ENCODE assay signal across 1 cellular context in the genomic region with DNA sequence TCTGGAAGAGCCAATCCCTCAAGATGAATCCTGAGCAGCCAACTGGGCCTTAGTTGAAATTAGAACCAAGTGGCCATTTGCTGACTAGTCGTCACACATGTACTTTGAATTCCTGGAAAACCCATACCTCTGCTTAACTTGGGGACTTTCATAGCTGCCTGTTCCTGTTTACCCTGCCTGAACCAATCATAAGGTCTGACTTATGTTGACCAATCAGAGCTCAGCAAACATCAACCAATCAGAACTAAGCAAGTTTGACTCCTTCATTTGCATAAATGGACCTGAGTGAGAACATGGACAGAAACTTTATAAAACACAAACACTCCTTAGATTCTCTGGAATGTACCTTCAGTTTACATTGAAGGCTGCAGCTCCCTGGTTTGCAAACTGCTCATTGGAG.
TF ChIP-seq lines count a peak whose summit lies in the region.

No MANE protein-coding gene starts in this region.

TF ChIP-seq in K562, 482 proteins besides CTCF, POLR2A, EP300 and RAD21 (continues in another document):
- peak; percentile 93 for TF ChIP-seq CC2D1A (IDR thresholded peaks at IDR 0.05)
- TF ChIP-seq, protein P1, sequence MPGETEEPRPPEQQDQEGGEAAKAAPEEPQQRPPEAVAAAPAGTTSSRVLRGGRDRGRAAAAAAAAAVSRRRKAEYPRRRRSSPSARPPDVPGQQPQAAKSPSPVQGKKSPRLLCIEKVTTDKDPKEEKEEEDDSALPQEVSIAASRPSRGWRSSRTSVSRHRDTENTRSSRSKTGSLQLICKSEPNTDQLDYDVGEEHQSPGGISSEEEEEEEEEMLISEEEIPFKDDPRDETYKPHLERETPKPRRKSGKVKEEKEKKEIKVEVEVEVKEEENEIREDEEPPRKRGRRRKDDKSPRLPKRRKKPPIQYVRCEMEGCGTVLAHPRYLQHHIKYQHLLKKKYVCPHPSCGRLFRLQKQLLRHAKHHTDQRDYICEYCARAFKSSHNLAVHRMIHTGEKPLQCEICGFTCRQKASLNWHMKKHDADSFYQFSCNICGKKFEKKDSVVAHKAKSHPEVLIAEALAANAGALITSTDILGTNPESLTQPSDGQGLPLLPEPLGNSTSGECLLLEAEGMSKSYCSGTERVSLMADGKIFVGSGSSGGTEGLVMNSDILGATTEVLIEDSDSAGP (CRISPR knock-in tag; IDR thresholded peaks at IDR 0.05): no peak
- no peak for TF ChIP-seq L3MBTL2 (IDR thresholded peaks at IDR 0.05)
- TF ChIP-seq, protein P2, sequence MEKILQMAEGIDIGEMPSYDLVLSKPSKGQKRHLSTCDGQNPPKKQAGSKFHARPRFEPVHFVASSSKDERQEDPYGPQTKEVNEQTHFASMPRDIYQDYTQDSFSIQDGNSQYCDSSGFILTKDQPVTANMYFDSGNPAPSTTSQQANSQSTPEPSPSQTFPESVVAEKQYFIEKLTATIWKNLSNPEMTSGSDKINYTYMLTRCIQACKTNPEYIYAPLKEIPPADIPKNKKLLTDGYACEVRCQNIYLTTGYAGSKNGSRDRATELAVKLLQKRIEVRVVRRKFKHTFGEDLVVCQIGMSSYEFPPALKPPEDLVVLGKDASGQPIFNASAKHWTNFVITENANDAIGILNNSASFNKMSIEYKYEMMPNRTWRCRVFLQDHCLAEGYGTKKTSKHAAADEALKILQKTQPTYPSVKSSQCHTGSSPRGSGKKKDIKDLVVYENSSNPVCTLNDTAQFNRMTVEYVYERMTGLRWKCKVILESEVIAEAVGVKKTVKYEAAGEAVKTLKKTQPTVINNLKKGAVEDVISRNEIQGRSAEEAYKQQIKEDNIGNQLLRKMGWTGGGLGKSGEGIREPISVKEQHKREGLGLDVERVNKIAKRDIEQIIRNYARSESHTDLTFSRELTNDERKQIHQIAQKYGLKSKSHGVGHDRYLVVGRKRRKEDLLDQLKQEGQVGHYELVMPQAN (IDR thresholded peaks at IDR 0.05; ENCODE audit: borderline replicate concordance): no peak
- no peak for TF ChIP-seq SMARCA4 (IDR thresholded peaks at IDR 0.05)
- TF ChIP-seq, protein P3, sequence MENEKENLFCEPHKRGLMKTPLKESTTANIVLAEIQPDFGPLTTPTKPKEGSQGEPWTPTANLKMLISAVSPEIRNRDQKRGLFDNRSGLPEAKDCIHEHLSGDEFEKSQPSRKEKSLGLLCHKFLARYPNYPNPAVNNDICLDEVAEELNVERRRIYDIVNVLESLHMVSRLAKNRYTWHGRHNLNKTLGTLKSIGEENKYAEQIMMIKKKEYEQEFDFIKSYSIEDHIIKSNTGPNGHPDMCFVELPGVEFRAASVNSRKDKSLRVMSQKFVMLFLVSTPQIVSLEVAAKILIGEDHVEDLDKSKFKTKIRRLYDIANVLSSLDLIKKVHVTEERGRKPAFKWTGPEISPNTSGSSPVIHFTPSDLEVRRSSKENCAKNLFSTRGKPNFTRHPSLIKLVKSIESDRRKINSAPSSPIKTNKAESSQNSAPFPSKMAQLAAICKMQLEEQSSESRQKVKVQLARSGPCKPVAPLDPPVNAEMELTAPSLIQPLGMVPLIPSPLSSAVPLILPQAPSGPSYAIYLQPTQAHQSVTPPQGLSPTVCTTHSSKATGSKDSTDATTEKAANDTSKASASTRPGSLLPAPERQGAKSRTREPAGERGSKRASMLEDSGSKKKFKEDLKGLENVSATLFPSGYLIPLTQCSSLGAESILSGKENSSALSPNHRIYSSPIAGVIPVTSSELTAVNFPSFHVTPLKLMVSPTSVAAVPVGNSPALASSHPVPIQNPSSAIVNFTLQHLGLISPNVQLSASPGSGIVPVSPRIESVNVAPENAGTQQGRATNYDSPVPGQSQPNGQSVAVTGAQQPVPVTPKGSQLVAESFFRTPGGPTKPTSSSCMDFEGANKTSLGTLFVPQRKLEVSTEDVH (IDR thresholded peaks at IDR 0.05; ENCODE audit: low read depth, partially characterized antibody): no peak
- TF ChIP-seq, protein P4, sequence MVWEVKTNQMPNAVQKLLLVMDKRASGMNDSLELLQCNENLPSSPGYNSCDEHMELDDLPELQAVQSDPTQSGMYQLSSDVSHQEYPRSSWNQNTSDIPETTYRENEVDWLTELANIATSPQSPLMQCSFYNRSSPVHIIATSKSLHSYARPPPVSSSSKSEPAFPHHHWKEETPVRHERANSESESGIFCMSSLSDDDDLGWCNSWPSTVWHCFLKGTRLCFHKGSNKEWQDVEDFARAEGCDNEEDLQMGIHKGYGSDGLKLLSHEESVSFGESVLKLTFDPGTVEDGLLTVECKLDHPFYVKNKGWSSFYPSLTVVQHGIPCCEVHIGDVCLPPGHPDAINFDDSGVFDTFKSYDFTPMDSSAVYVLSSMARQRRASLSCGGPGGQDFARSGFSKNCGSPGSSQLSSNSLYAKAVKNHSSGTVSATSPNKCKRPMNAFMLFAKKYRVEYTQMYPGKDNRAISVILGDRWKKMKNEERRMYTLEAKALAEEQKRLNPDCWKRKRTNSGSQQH (CRISPR knock-in tag; IDR thresholded peaks at IDR 0.05): no peak
- TF ChIP-seq ELF2 (CRISPR knock-in tag; IDR thresholded peaks at IDR 0.05): no peak
- no peak for TF ChIP-seq FOXJ3 (CRISPR knock-in tag; IDR thresholded peaks at IDR 0.05)
- TF ChIP-seq ZNF766 (CRISPR knock-in tag; conservative IDR thresholded peaks at IDR 0.05): no peak
- TF ChIP-seq TAF15 (IDR thresholded peaks at IDR 0.05; ENCODE audit: low read depth, low read length): no peak
- peak; percentile 48 for TF ChIP-seq RBM25 (IDR thresholded peaks at IDR 0.05; ENCODE audit: low read depth, low read length, severe bottlenecking)
- no peak for TF ChIP-seq CBX5 (IDR thresholded peaks at IDR 0.05; ENCODE audit: borderline replicate concordance, low read depth)
- peak; percentile 50 to 70; a peak in 2 of 4 replicates for TF ChIP-seq FOXK2 (conservative IDR thresholded peaks at IDR 0.05 in 1 of 2, IDR thresholded peaks at IDR 0.05 in 1 of 2; ENCODE audit: low read depth in 2 of 2)
- TF ChIP-seq, protein P5, sequence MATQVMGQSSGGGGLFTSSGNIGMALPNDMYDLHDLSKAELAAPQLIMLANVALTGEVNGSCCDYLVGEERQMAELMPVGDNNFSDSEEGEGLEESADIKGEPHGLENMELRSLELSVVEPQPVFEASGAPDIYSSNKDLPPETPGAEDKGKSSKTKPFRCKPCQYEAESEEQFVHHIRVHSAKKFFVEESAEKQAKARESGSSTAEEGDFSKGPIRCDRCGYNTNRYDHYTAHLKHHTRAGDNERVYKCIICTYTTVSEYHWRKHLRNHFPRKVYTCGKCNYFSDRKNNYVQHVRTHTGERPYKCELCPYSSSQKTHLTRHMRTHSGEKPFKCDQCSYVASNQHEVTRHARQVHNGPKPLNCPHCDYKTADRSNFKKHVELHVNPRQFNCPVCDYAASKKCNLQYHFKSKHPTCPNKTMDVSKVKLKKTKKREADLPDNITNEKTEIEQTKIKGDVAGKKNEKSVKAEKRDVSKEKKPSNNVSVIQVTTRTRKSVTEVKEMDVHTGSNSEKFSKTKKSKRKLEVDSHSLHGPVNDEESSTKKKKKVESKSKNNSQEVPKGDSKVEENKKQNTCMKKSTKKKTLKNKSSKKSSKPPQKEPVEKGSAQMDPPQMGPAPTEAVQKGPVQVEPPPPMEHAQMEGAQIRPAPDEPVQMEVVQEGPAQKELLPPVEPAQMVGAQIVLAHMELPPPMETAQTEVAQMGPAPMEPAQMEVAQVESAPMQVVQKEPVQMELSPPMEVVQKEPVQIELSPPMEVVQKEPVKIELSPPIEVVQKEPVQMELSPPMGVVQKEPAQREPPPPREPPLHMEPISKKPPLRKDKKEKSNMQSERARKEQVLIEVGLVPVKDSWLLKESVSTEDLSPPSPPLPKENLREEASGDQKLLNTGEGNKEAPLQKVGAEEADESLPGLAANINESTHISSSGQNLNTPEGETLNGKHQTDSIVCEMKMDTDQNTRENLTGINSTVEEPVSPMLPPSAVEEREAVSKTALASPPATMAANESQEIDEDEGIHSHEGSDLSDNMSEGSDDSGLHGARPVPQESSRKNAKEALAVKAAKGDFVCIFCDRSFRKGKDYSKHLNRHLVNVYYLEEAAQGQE (CRISPR knock-in tag; IDR thresholded peaks at IDR 0.05; ENCODE audit: low read depth): no peak
- TF ChIP-seq THRAP3 (IDR thresholded peaks at IDR 0.05; ENCODE audit: borderline replicate concordance): no peak
- no peak for TF ChIP-seq CHD4 (IDR thresholded peaks at IDR 0.05; ENCODE audit: insufficient read depth, insufficient replicate concordance, low read depth, low read length, poor library complexity, severe bottlenecking)
- no peak for TF ChIP-seq HNRNPLL (IDR thresholded peaks at IDR 0.05; ENCODE audit: low read depth, low read length, poor library complexity, severe bottlenecking)
- TF ChIP-seq, protein P6, sequence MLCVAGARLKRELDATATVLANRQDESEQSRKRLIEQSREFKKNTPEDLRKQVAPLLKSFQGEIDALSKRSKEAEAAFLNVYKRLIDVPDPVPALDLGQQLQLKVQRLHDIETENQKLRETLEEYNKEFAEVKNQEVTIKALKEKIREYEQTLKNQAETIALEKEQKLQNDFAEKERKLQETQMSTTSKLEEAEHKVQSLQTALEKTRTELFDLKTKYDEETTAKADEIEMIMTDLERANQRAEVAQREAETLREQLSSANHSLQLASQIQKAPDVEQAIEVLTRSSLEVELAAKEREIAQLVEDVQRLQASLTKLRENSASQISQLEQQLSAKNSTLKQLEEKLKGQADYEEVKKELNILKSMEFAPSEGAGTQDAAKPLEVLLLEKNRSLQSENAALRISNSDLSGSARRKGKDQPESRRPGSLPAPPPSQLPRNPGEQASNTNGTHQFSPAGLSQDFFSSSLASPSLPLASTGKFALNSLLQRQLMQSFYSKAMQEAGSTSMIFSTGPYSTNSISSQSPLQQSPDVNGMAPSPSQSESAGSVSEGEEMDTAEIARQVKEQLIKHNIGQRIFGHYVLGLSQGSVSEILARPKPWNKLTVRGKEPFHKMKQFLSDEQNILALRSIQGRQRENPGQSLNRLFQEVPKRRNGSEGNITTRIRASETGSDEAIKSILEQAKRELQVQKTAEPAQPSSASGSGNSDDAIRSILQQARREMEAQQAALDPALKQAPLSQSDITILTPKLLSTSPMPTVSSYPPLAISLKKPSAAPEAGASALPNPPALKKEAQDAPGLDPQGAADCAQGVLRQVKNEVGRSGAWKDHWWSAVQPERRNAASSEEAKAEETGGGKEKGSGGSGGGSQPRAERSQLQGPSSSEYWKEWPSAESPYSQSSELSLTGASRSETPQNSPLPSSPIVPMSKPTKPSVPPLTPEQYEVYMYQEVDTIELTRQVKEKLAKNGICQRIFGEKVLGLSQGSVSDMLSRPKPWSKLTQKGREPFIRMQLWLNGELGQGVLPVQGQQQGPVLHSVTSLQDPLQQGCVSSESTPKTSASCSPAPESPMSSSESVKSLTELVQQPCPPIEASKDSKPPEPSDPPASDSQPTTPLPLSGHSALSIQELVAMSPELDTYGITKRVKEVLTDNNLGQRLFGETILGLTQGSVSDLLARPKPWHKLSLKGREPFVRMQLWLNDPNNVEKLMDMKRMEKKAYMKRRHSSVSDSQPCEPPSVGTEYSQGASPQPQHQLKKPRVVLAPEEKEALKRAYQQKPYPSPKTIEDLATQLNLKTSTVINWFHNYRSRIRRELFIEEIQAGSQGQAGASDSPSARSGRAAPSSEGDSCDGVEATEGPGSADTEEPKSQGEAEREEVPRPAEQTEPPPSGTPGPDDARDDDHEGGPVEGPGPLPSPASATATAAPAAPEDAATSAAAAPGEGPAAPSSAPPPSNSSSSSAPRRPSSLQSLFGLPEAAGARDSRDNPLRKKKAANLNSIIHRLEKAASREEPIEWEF (CRISPR knock-in tag; IDR thresholded peaks at IDR 0.05): no peak
- TF ChIP-seq, protein P7, sequence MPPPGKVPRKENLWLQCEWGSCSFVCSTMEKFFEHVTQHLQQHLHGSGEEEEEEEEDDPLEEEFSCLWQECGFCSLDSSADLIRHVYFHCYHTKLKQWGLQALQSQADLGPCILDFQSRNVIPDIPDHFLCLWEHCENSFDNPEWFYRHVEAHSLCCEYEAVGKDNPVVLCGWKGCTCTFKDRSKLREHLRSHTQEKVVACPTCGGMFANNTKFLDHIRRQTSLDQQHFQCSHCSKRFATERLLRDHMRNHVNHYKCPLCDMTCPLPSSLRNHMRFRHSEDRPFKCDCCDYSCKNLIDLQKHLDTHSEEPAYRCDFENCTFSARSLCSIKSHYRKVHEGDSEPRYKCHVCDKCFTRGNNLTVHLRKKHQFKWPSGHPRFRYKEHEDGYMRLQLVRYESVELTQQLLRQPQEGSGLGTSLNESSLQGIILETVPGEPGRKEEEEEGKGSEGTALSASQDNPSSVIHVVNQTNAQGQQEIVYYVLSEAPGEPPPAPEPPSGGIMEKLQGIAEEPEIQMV (tag; conservative IDR thresholded peaks at IDR 0.05; ENCODE audit: low read depth): peak; percentile 93
- peak; percentile 23 for TF ChIP-seq NFYB (IDR thresholded peaks at IDR 0.05; ENCODE audit: extremely low read depth, insufficient read length)
- TF ChIP-seq, protein P8, sequence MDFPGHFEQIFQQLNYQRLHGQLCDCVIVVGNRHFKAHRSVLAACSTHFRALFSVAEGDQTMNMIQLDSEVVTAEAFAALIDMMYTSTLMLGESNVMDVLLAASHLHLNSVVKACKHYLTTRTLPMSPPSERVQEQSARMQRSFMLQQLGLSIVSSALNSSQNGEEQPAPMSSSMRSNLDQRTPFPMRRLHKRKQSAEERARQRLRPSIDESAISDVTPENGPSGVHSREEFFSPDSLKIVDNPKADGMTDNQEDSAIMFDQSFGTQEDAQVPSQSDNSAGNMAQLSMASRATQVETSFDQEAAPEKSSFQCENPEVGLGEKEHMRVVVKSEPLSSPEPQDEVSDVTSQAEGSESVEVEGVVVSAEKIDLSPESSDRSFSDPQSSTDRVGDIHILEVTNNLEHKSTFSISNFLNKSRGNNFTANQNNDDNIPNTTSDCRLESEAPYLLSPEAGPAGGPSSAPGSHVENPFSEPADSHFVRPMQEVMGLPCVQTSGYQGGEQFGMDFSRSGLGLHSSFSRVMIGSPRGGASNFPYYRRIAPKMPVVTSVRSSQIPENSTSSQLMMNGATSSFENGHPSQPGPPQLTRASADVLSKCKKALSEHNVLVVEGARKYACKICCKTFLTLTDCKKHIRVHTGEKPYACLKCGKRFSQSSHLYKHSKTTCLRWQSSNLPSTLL (IDR thresholded peaks at IDR 0.05): peak; percentile 89
- no peak for TF ChIP-seq ETV1 (tag; conservative IDR thresholded peaks at IDR 0.05; ENCODE audit: low read depth)
- TF ChIP-seq, protein P9, sequence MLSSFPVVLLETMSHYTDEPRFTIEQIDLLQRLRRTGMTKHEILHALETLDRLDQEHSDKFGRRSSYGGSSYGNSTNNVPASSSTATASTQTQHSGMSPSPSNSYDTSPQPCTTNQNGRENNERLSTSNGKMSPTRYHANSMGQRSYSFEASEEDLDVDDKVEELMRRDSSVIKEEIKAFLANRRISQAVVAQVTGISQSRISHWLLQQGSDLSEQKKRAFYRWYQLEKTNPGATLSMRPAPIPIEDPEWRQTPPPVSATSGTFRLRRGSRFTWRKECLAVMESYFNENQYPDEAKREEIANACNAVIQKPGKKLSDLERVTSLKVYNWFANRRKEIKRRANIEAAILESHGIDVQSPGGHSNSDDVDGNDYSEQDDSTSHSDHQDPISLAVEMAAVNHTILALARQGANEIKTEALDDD (IDR thresholded peaks at IDR 0.05): peak; percentile 57; the same call in 1 of the 2 replicates
- TF ChIP-seq BCL6 (CRISPR knock-in tag; IDR thresholded peaks at IDR 0.05): no peak
- no peak for TF ChIP-seq TCF7 (IDR thresholded peaks at IDR 0.05; ENCODE audit: borderline replicate concordance)
- no peak for TF ChIP-seq ZNF282 (CRISPR knock-in tag; IDR thresholded peaks at IDR 0.05)
